20 cellular contexts compared by ENCODE assay signal in genomic region chr20:36628076-36628475, GRCh38. TPM values are rescaled to one million over a fixed set of nuclear protein-coding genes. Genes with fewer than 3 reads are reported as not detected.
DNase-seq lines count a peak whose midpoint lies in the region; ATAC-seq, FAIRE-seq and TF ChIP-seq lines count a peak whose summit lies in the region.
"Had no signal": no experiment of that assay in that cellular context is flagged by ENCODE, and none has a peak within 500 bp of the region (broad histone marks: within the 10 kb centered on the region; RNA-seq: fewer than 3 reads in every experiment).

No MANE protein-coding gene starts in this region.

- no peak overlapping the region for H3K18ac ChIP-seq in mesenchymal stem cell (ENCODE audit: low read depth in 1 of 2, low read length in 2 of 2)

- no peak overlapping the region for H3K27ac ChIP-seq in mesenchymal stem cell (ENCODE audit: low read length, poor library complexity, severe bottlenecking)
- H3K27ac ChIP-seq: esophagus muscularis mucosa, SJCRH30, vagina had no signal

- H3K4me1 Mint-ChIP-seq in activated T-helper 1 cell treated with anti-CD3 and anti-CD28 coated beads, Interleukin-12 subunit alpha, Interleukin-12 subunit beta, Interleukin-2, Interleukin-4 antibody, amounts not matched to agents 30 ng/mL and 10 ng/mL and 1 ng/mL, durations not matched to agents 14 hours and 24 hours and 36 hours (ENCODE audit: low read depth): peaks cover 64% of the 10 kb centered on the region

- no peak overlapping the region for H3K9ac ChIP-seq in mesenchymal stem cell (ENCODE audit: low read length)

- no peaks in the 10 kb centered on the region for H3K36me3 ChIP-seq in mesenchymal stem cell (ENCODE audit: control insufficient read depth in 1 of 2, insufficient read depth in 2 of 2, low read depth in 1 of 2, low read length in 2 of 2)
- H3K36me3 ChIP-seq: esophagus muscularis mucosa, SJCRH30, vagina had no signal

- H2BK12ac ChIP-seq in mesenchymal stem cell (ENCODE audit: low read length in 2 of 2): no peak overlapping the region

- no peak overlapping the region for H3K4ac ChIP-seq in mesenchymal stem cell (ENCODE audit: low read depth in 1 of 2, low read length in 2 of 2)

- FAIRE-seq in GM12891 (lab: Jason Lieb, UNC): peak; percentile 9
- FAIRE-seq: A204.1, H54 had no signal

- no peak overlapping the region for H2BK15ac ChIP-seq in mesenchymal stem cell (ENCODE audit: low read depth, poor library complexity, severe bottlenecking)

- 90% methylated on average over 7 of the region's 7 CpGs for WGBS in mesenchymal stem cell

- peaks cover 9% of the 10 kb centered on the region for H3K4me1 ChIP-seq in mesenchymal stem cell (ENCODE audit: control insufficient read depth, insufficient read depth, low read depth, low read length)
- H3K4me1 ChIP-seq: esophagus muscularis mucosa, vagina had no signal

- peak; percentile 37 to 66 for ATAC-seq in activated CD4-positive, CD25-positive, alpha-beta regulatory T cell treated with anti-CD3 and anti-CD28 coated beads, Interleukin-2, amount 50 U/mL, for 24 hours
- ATAC-seq in GM18505 (IDR thresholded peaks at IDR 0.05; ENCODE audit: unreplicated experiment): no peak

- H3K9me3 Mint-ChIP-seq in activated T-helper 1 cell treated with anti-CD3 and anti-CD28 coated beads, Interleukin-12 subunit alpha, Interleukin-12 subunit beta, Interleukin-2, Interleukin-4 antibody, amounts not matched to agents 30 ng/mL and 10 ng/mL and 1 ng/mL, durations not matched to agents 14 hours and 24 hours and 36 hours: no peaks in the 10 kb centered on the region

- H3K4me3 Mint-ChIP-seq in activated T-helper 1 cell treated with anti-CD3 and anti-CD28 coated beads, Interleukin-12 subunit alpha, Interleukin-12 subunit beta, Interleukin-2, Interleukin-4 antibody, amounts not matched to agents 30 ng/mL and 10 ng/mL and 1 ng/mL, durations not matched to agents 14 hours and 24 hours and 36 hours: no peak overlapping the region

- H3K36me3 Mint-ChIP-seq in activated T-helper 1 cell treated with anti-CD3 and anti-CD28 coated beads, Interleukin-12 subunit alpha, Interleukin-12 subunit beta, Interleukin-2, Interleukin-4 antibody, amounts not matched to agents 30 ng/mL and 10 ng/mL and 1 ng/mL, durations not matched to agents 14 hours and 24 hours and 36 hours (ENCODE audit: low read depth): peaks cover 50% of the 10 kb centered on the region

- H2AFZ ChIP-seq in mesenchymal stem cell (ENCODE audit: low read depth, low read length): no peak overlapping the region

- no peak for DNase-seq in activated CD4-positive, CD25-positive, alpha-beta regulatory T cell (lab: John Stamatoyannopoulos, UW)
- DNase-seq in GM12891 (ENCODE audit: insufficient read length, low spot score) (no peak), mesenchymal stem cell (peak; percentile 9), NCI-H82 treated with DMSO at 0.1 percent for 48 hours (lab: John Stamatoyannopoulos, UW; ENCODE audit: unreplicated experiment) (no peak), NCI-H187 treated with DMSO at 0.1 percent for 48 hours (lab: John Stamatoyannopoulos, UW) (no peak)
- DNase-seq in activated T-helper 1 cell treated with anti-CD3 and anti-CD28 coated beads, Interleukin-12 subunit alpha, Interleukin-12 subunit beta, Interleukin-2, Interleukin-4 antibody, amounts not matched to agents 30 ng/mL and 10 ng/mL and 1 ng/mL, durations not matched to agents 14 hours and 24 hours and 36 hours (ENCODE audit: low spot score): no peak
- DNase-seq: activated CD4-positive, CD25-positive, alpha-beta regulatory T cell treated with anti-CD3 and anti-CD28 coated beads, Interleukin-2, amount 50 U/mL, for 72 hours; caudate nucleus; NCI-H2227 treated with DMSO at 0.1 percent for 48 hours; NCI-H82; SJCRH30; stimulated activated CD4-positive, alpha-beta T cell treated with anti-CD3 and anti-CD28 coated beads, Interleukin-2, amount 100 ng/mL, for 48 hours had no signal

- H2BK120ac ChIP-seq in mesenchymal stem cell (ENCODE audit: low read depth, low read length): no peak overlapping the region

- no peak overlapping the region for H3K4me2 ChIP-seq in mesenchymal stem cell (ENCODE audit: low read length, poor library complexity, severe bottlenecking)

- H3K14ac ChIP-seq in mesenchymal stem cell (ENCODE audit: low read length in 2 of 2): no peak overlapping the region

- H2BK5ac ChIP-seq in mesenchymal stem cell (ENCODE audit: low read depth, low read length, poor library complexity, severe bottlenecking): no peak overlapping the region

- H3K9me3 ChIP-seq in mesenchymal stem cell (ENCODE audit: control insufficient read depth, low read length): no peaks in the 10 kb centered on the region
- H3K9me3 ChIP-seq: esophagus muscularis mucosa, SJCRH30, vagina had no signal

- intact Hi-C loops in activated T-helper 1 cell treated with anti-CD3 and anti-CD28 coated beads, Interleukin-12 subunit alpha, Interleukin-12 subunit beta, Interleukin-2, Interleukin-4 antibody, amounts not matched to agents 30 ng/mL and 10 ng/mL and 1 ng/mL, durations not matched to agents 14 hours and 24 hours and 36 hours (cut with micrococcal nuclease): no loop called here

- H3K79me1 ChIP-seq in mesenchymal stem cell (replicated peaks; ENCODE audit: low read length, poor library complexity, severe bottlenecking): no peaks in the 10 kb centered on the region

- no peak overlapping the region for H3K4me3 ChIP-seq in mesenchymal stem cell (ENCODE audit: insufficient read depth in 1 of 2, low read depth in 1 of 2, low read length in 2 of 2)
- H3K4me3 ChIP-seq: esophagus muscularis mucosa, SJCRH30, vagina had no signal

- H3K27me3 ChIP-seq in mesenchymal stem cell (ENCODE audit: control insufficient read depth in 1 of 2, insufficient read depth in 1 of 2, low read length in 2 of 2): no peaks in the 10 kb centered on the region
- H3K27me3 ChIP-seq: esophagus muscularis mucosa, SJCRH30, vagina had no signal

- TF ChIP-seq POLR2A in GM12891 (IDR thresholded peaks at IDR 0.05; ENCODE audit: low read depth, low read length): no peak
- TF ChIP-seq POLR2A in GM18505 (IDR thresholded peaks at IDR 0.05; ENCODE audit: borderline replicate concordance, extremely low read depth, insufficient read depth, insufficient read length): no peak

- no peak overlapping the region for H2AK5ac ChIP-seq in mesenchymal stem cell (ENCODE audit: low read length, severe bottlenecking)

- peak overlapping the region; percentile 21 for H3K27ac Mint-ChIP-seq in activated T-helper 1 cell treated with anti-CD3 and anti-CD28 coated beads, Interleukin-12 subunit alpha, Interleukin-12 subunit beta, Interleukin-2, Interleukin-4 antibody, amounts not matched to agents 30 ng/mL and 10 ng/mL and 1 ng/mL, durations not matched to agents 14 hours and 24 hours and 36 hours

- no peak overlapping the region for H4K8ac ChIP-seq in mesenchymal stem cell (ENCODE audit: low read length)

- H3K27me3 Mint-ChIP-seq in activated T-helper 1 cell treated with anti-CD3 and anti-CD28 coated beads, Interleukin-12 subunit alpha, Interleukin-12 subunit beta, Interleukin-2, Interleukin-4 antibody, amounts not matched to agents 30 ng/mL and 10 ng/mL and 1 ng/mL, durations not matched to agents 14 hours and 24 hours and 36 hours (ENCODE audit: insufficient read depth): no peaks in the 10 kb centered on the region

- no peak overlapping the region for H3K23ac ChIP-seq in mesenchymal stem cell (ENCODE audit: low read length in 2 of 2)

- no peak overlapping the region for H4K91ac ChIP-seq in mesenchymal stem cell (ENCODE audit: low read length)

TF ChIP-seq in GM12891, 5 proteins besides CTCF, POLR2A, EP300 and RAD21:
- TF ChIP-seq PAX5 (IDR thresholded peaks at IDR 0.05; ENCODE audit: insufficient read depth, low read length, severe bottlenecking) (no peak), TAF1 (IDR thresholded peaks at IDR 0.05; ENCODE audit: low read depth, low read length) (no peak), POLR2AphosphoS5 (IDR thresholded peaks at IDR 0.05; ENCODE audit: low read depth, low read length) (no peak), SPI1 (IDR thresholded peaks at IDR 0.05; ENCODE audit: low read depth, low read length) (no peak)

RNA-seq across cellular contexts. Expression of gene SLA2, which starts 17.9 kb away (rescaled TPM):
- polyA plus RNA-seq in GM12891 (2012; ENCODE audit: low read depth, missing spikeins): 0.91 TPM
- total RNA-seq in activated T-helper 1 cell treated with anti-CD3 and anti-CD28 coated beads, Interleukin-12 subunit alpha, Interleukin-12 subunit beta, Interleukin-2, Interleukin-4 antibody, amounts not matched to agents 30 ng/mL and 10 ng/mL and 1 ng/mL, durations not matched to agents 14 hours and 24 hours and 36 hours: 62.0 and 64.0 TPM in 2 replicates
- not detected for polyA plus RNA-seq in mesenchymal stem cell (2013, experiment 1 of 2)
- polyA plus RNA-seq in mesenchymal stem cell (2013, experiment 2 of 2): not detected
- total RNA-seq: skeletal muscle tissue had no signal
- polyA plus RNA-seq: BJ had no signal

RNA-seq across cellular contexts. Expression of gene RAB5IF, which starts 22.5 kb away (rescaled TPM):
- polyA plus RNA-seq in GM12891 (2012; ENCODE audit: low read depth, missing spikeins): 69.0 TPM
- 112 and 119 TPM in 2 replicates for total RNA-seq in activated T-helper 1 cell treated with anti-CD3 and anti-CD28 coated beads, Interleukin-12 subunit alpha, Interleukin-12 subunit beta, Interleukin-2, Interleukin-4 antibody, amounts not matched to agents 30 ng/mL and 10 ng/mL and 1 ng/mL, durations not matched to agents 14 hours and 24 hours and 36 hours
- 138 TPM for polyA plus RNA-seq in mesenchymal stem cell (2013, experiment 1 of 2)
- 147 TPM for polyA plus RNA-seq in mesenchymal stem cell (2013, experiment 2 of 2)

RNA-seq across cellular contexts. Expression of gene TGIF2, which starts 54.7 kb away (rescaled TPM):
- 10.3 TPM for polyA plus RNA-seq in GM12891 (2012; ENCODE audit: low read depth, missing spikeins)
- total RNA-seq in activated T-helper 1 cell treated with anti-CD3 and anti-CD28 coated beads, Interleukin-12 subunit alpha, Interleukin-12 subunit beta, Interleukin-2, Interleukin-4 antibody, amounts not matched to agents 30 ng/mL and 10 ng/mL and 1 ng/mL, durations not matched to agents 14 hours and 24 hours and 36 hours: 50.9 and 55.4 TPM in 2 replicates
- polyA plus RNA-seq in mesenchymal stem cell (2013, experiment 1 of 2): 16.5 TPM
- polyA plus RNA-seq in mesenchymal stem cell (2013, experiment 2 of 2): 16.7 TPM
